ENCODE assay signal across 1 cellular context in the genomic region with DNA sequence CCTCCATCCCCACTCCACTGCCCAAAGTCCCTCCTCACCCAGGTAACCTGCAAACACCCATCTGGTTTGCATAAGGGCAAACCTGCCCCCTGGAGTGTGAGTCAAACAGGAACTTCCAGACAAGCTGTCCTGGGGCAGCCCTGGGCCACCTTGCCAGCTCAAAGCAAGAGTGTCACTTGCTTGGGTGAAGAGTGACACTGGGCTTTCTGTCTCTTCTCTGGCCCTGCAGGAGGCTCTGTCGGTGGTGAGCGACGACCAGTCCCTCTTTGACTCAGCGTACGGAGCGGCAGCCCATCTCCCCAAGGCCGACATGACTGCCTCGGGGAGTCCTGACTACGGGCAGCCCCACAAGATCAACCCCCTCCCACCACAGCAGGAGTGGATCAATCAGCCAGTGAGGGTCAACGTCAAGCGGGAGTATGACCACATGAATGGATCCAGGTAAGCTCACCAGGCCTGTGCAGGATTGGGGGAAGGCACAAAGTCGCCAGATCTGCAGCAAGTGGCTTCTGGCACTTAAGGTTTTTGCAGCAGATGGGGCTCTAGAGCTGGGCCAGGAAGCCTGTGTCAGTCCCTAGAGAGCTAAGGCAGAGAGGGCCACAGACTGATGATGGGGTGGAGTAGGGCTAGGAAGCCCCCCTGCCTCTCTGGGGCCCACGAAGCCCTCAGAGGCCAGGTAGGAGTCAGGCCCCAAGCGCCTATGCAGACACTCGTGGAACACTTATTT.
TF ChIP-seq lines count a peak whose summit lies in the region.

No MANE protein-coding gene starts in this region.

TF ChIP-seq in GM12878, 131 proteins besides CTCF, POLR2A, EP300 and RAD21 (continued from another document and continues in another):
- TF ChIP-seq, protein P1, sequence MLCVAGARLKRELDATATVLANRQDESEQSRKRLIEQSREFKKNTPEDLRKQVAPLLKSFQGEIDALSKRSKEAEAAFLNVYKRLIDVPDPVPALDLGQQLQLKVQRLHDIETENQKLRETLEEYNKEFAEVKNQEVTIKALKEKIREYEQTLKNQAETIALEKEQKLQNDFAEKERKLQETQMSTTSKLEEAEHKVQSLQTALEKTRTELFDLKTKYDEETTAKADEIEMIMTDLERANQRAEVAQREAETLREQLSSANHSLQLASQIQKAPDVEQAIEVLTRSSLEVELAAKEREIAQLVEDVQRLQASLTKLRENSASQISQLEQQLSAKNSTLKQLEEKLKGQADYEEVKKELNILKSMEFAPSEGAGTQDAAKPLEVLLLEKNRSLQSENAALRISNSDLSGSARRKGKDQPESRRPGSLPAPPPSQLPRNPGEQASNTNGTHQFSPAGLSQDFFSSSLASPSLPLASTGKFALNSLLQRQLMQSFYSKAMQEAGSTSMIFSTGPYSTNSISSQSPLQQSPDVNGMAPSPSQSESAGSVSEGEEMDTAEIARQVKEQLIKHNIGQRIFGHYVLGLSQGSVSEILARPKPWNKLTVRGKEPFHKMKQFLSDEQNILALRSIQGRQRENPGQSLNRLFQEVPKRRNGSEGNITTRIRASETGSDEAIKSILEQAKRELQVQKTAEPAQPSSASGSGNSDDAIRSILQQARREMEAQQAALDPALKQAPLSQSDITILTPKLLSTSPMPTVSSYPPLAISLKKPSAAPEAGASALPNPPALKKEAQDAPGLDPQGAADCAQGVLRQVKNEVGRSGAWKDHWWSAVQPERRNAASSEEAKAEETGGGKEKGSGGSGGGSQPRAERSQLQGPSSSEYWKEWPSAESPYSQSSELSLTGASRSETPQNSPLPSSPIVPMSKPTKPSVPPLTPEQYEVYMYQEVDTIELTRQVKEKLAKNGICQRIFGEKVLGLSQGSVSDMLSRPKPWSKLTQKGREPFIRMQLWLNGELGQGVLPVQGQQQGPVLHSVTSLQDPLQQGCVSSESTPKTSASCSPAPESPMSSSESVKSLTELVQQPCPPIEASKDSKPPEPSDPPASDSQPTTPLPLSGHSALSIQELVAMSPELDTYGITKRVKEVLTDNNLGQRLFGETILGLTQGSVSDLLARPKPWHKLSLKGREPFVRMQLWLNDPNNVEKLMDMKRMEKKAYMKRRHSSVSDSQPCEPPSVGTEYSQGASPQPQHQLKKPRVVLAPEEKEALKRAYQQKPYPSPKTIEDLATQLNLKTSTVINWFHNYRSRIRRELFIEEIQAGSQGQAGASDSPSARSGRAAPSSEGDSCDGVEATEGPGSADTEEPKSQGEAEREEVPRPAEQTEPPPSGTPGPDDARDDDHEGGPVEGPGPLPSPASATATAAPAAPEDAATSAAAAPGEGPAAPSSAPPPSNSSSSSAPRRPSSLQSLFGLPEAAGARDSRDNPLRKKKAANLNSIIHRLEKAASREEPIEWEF (IDR thresholded peaks at IDR 0.05; ENCODE audit: insufficient replicate concordance, low read depth, low read length): no peak
- TF ChIP-seq, protein P2, sequence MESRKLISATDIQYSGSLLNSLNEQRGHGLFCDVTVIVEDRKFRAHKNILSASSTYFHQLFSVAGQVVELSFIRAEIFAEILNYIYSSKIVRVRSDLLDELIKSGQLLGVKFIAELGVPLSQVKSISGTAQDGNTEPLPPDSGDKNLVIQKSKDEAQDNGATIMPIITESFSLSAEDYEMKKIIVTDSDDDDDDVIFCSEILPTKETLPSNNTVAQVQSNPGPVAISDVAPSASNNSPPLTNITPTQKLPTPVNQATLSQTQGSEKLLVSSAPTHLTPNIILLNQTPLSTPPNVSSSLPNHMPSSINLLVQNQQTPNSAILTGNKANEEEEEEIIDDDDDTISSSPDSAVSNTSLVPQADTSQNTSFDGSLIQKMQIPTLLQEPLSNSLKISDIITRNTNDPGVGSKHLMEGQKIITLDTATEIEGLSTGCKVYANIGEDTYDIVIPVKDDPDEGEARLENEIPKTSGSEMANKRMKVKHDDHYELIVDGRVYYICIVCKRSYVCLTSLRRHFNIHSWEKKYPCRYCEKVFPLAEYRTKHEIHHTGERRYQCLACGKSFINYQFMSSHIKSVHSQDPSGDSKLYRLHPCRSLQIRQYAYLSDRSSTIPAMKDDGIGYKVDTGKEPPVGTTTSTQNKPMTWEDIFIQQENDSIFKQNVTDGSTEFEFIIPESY (IDR thresholded peaks at IDR 0.05): no peak
- TF ChIP-seq BHLHE40 (IDR thresholded peaks at IDR 0.05; ENCODE audit: borderline replicate concordance in 1 of 2, low read depth in 2 of 2, low read length in 1 of 2) (peak; percentile 51 to 57; a peak in 2 of 4 replicates), LARP7 (IDR thresholded peaks at IDR 0.05) (no peak), BACH1 (IDR thresholded peaks at IDR 0.05; ENCODE audit: borderline replicate concordance) (peak; percentile 62; the same call in 1 of the 2 replicates), GATAD2B (conservative IDR thresholded peaks at IDR 0.05; ENCODE audit: low read depth) (0 out of 2 replicates have a peak, but pooled peaks have one; percentile 42), IKZF2 (IDR thresholded peaks at IDR 0.05) (peak in 1 of 2 experiments; percentile 38; a peak in 2 of 4 replicates), SMAD5 (IDR thresholded peaks at IDR 0.05; ENCODE audit: low read depth) (no peak), KLF5 (IDR thresholded peaks at IDR 0.05; ENCODE audit: partially characterized antibody) (no peak), EZH2 (IDR thresholded peaks at IDR 0.05; ENCODE audit: borderline replicate concordance, control insufficient read depth, low read depth, low read length) (no peak), YBX1 (IDR thresholded peaks at IDR 0.05) (no peak), ZNF622 (IDR thresholded peaks at IDR 0.05) (no peak), NRF1 (conservative IDR thresholded peaks at IDR 0.05; ENCODE audit: low read depth, low read length) (no peak), EED (IDR thresholded peaks at IDR 0.05; ENCODE audit: low read depth) (peak; percentile 61), ATF7 (IDR thresholded peaks at IDR 0.05; ENCODE audit: low read depth) (no peak), MXI1 (IDR thresholded peaks at IDR 0.05; ENCODE audit: low read depth, low read length) (no peak), CBFB (IDR thresholded peaks at IDR 0.05; ENCODE audit: low read depth) (0 out of 2 replicates have a peak, but pooled peaks have one; percentile 16), FOXK2 (IDR thresholded peaks at IDR 0.05) (no peak), DPF2 (IDR thresholded peaks at IDR 0.05) (peak; percentile 87), SMARCA5 (IDR thresholded peaks at IDR 0.05) (no peak), ASH2L (IDR thresholded peaks at IDR 0.05; ENCODE audit: borderline replicate concordance, low read depth) (0 out of 2 replicates have a peak, but pooled peaks have one; percentile 53), NFIC (IDR thresholded peaks at IDR 0.05; ENCODE audit: low read depth, low read length) (peak; percentile 48; the same call in 1 of the 2 replicates), RBBP5 (conservative IDR thresholded peaks at IDR 0.05) (no peak), NR2C2 (IDR thresholded peaks at IDR 0.05; ENCODE audit: borderline replicate concordance, control insufficient read depth, insufficient read length, low read depth) (no peak), IRF4 (IDR thresholded peaks at IDR 0.05; ENCODE audit: low read depth, low read length) (peak; percentile 98), STAT3 (IDR thresholded peaks at IDR 0.05; ENCODE audit: low read depth, low read length) (no peak)
- TF ChIP-seq, protein P3, sequence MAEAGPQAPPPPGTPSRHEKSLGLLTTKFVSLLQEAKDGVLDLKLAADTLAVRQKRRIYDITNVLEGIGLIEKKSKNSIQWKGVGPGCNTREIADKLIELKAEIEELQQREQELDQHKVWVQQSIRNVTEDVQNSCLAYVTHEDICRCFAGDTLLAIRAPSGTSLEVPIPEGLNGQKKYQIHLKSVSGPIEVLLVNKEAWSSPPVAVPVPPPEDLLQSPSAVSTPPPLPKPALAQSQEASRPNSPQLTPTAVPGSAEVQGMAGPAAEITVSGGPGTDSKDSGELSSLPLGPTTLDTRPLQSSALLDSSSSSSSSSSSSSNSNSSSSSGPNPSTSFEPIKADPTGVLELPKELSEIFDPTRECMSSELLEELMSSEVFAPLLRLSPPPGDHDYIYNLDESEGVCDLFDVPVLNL (IDR thresholded peaks at IDR 0.05; ENCODE audit: low read depth, low read length): no peak
- TF ChIP-seq, protein P4, sequence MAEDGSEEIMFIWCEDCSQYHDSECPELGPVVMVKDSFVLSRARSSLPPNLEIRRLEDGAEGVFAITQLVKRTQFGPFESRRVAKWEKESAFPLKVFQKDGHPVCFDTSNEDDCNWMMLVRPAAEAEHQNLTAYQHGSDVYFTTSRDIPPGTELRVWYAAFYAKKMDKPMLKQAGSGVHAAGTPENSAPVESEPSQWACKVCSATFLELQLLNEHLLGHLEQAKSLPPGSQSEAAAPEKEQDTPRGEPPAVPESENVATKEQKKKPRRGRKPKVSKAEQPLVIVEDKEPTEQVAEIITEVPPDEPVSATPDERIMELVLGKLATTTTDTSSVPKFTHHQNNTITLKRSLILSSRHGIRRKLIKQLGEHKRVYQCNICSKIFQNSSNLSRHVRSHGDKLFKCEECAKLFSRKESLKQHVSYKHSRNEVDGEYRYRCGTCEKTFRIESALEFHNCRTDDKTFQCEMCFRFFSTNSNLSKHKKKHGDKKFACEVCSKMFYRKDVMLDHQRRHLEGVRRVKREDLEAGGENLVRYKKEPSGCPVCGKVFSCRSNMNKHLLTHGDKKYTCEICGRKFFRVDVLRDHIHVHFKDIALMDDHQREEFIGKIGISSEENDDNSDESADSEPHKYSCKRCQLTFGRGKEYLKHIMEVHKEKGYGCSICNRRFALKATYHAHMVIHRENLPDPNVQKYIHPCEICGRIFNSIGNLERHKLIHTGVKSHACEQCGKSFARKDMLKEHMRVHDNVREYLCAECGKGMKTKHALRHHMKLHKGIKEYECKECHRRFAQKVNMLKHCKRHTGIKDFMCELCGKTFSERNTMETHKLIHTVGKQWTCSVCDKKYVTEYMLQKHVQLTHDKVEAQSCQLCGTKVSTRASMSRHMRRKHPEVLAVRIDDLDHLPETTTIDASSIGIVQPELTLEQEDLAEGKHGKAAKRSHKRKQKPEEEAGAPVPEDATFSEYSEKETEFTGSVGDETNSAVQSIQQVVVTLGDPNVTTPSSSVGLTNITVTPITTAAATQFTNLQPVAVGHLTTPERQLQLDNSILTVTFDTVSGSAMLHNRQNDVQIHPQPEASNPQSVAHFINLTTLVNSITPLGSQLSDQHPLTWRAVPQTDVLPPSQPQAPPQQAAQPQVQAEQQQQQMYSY (CRISPR knock-in tag; IDR thresholded peaks at IDR 0.05): no peak
- TF ChIP-seq, protein P5, sequence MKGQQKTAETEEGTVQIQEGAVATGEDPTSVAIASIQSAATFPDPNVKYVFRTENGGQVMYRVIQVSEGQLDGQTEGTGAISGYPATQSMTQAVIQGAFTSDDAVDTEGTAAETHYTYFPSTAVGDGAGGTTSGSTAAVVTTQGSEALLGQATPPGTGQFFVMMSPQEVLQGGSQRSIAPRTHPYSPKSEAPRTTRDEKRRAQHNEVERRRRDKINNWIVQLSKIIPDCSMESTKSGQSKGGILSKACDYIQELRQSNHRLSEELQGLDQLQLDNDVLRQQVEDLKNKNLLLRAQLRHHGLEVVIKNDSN (IDR thresholded peaks at IDR 0.05; ENCODE audit: borderline replicate concordance, extremely low read length, insufficient read depth, low read depth, low read length): no peak
- TF ChIP-seq, protein P6, sequence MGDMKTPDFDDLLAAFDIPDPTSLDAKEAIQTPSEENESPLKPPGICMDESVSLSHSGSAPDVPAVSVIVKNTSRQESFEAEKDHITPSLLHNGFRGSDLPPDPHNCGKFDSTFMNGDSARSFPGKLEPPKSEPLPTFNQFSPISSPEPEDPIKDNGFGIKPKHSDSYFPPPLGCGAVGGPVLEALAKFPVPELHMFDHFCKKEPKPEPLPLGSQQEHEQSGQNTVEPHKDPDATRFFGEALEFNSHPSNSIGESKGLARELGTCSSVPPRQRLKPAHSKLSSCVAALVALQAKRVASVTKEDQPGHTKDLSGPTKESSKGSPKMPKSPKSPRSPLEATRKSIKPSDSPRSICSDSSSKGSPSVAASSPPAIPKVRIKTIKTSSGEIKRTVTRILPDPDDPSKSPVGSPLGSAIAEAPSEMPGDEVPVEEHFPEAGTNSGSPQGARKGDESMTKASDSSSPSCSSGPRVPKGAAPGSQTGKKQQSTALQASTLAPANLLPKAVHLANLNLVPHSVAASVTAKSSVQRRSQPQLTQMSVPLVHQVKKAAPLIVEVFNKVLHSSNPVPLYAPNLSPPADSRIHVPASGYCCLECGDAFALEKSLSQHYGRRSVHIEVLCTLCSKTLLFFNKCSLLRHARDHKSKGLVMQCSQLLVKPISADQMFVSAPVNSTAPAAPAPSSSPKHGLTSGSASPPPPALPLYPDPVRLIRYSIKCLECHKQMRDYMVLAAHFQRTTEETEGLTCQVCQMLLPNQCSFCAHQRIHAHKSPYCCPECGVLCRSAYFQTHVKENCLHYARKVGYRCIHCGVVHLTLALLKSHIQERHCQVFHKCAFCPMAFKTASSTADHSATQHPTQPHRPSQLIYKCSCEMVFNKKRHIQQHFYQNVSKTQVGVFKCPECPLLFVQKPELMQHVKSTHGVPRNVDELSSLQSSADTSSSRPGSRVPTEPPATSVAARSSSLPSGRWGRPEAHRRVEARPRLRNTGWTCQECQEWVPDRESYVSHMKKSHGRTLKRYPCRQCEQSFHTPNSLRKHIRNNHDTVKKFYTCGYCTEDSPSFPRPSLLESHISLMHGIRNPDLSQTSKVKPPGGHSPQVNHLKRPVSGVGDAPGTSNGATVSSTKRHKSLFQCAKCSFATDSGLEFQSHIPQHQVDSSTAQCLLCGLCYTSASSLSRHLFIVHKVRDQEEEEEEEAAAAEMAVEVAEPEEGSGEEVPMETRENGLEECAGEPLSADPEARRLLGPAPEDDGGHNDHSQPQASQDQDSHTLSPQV (IDR thresholded peaks at IDR 0.05): no peak
- TF ChIP-seq, protein P7, sequence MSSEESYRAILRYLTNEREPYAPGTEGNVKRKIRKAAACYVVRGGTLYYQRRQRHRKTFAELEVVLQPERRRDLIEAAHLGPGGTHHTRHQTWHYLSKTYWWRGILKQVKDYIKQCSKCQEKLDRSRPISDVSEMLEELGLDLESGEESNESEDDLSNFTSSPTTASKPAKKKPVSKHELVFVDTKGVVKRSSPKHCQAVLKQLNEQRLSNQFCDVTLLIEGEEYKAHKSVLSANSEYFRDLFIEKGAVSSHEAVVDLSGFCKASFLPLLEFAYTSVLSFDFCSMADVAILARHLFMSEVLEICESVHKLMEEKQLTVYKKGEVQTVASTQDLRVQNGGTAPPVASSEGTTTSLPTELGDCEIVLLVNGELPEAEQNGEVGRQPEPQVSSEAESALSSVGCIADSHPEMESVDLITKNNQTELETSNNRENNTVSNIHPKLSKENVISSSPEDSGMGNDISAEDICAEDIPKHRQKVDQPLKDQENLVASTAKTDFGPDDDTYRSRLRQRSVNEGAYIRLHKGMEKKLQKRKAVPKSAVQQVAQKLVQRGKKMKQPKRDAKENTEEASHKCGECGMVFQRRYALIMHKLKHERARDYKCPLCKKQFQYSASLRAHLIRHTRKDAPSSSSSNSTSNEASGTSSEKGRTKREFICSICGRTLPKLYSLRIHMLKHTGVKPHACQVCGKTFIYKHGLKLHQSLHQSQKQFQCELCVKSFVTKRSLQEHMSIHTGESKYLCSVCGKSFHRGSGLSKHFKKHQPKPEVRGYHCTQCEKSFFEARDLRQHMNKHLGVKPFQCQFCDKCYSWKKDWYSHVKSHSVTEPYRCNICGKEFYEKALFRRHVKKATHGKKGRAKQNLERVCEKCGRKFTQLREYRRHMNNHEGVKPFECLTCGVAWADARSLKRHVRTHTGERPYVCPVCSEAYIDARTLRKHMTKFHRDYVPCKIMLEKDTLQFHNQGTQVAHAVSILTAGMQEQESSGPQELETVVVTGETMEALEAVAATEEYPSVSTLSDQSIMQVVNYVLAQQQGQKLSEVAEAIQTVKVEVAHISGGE (CRISPR knock-in tag; IDR thresholded peaks at IDR 0.05): no peak
